ENCODE assay signal across 23 cellular contexts in the genomic region with DNA sequence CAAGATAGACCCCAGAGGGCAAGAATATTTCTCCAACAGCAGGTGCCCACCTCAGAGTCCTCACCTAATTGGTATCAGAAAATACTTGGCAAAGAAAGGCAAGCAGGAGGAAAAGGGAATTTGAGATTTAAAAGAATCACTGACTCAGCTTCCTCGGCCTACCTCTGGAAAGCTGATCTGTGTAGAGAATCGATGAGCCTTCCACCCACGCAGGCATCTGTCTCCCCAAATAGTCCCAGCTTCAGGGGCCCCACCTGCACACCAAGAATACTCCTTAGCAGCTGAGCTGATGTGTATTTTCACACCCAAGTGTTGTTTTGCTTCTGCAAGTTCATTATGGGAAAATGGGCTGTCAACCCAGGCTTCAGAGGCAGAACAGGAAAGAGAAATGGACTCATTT.
"Had no signal": no experiment of that assay in that cellular context is flagged by ENCODE, and none has a peak within 500 bp of the region (broad histone marks: within the 10 kb centered on the region; RNA-seq: fewer than 3 reads in every experiment).

No MANE protein-coding gene starts in this region.

- H3K9me3 ChIP-seq: gastroesophageal sphincter, heart right ventricle, lower lobe of right lung, neutrophil, pancreas, psoas muscle, thyroid gland had no signal

- H3K4me1 ChIP-seq: gastroesophageal sphincter, lower lobe of right lung, pancreas, psoas muscle, thyroid gland had no signal

- DNase-seq: activated effector memory CD4-positive, alpha-beta T cell treated with anti-CD3 and anti-CD28 coated beads, Interleukin-2, amount 50 U/mL, for 16 hours; activated naive CD4-positive, alpha-beta T cell treated with anti-CD3 and anti-CD28 coated beads, Interleukin-2, amount 50 U/mL, for 16 hours; activated naive CD8-positive, alpha-beta T cell treated with anti-CD3 and anti-CD28 coated beads, Interleukin-2, amount 50 U/mL, for 24 hours; activated T-cell treated with anti-CD3 and anti-CD28 coated beads for 4 hours; kidney; lower lobe of right lung; naive B cell; pancreas; psoas muscle; right cardiac atrium; stimulated activated CD4-positive, alpha-beta T cell treated with anti-CD3 and anti-CD28 coated beads, Interleukin-12 subunit alpha, Interleukin-12 subunit beta, amount 100 ng/mL, for 4 hours; stimulated activated CD4-positive, alpha-beta T cell treated with anti-CD3 and anti-CD28 coated beads, Interleukin-4, amount 100 ng/mL, for 4 hours; substantia nigra; T-cell; T-helper 9 cell; thyroid gland had no signal

- H3K27ac ChIP-seq: cardiac muscle cell, epithelial cell of prostate, gastroesophageal sphincter, heart right ventricle, lower lobe of right lung, neutrophil, pancreas, psoas muscle, thyroid gland had no signal

- H3K36me3 Mint-ChIP-seq: naive B cell, T-cell, WTC11 had no signal

- H3K4me1 Mint-ChIP-seq: activated naive CD8-positive, alpha-beta T cell treated with anti-CD3 and anti-CD28 coated beads, Interleukin-2, amount 50 U/mL, for 24 hours; naive B cell; T-cell had no signal

- ATAC-seq: activated naive CD8-positive, alpha-beta T cell treated with anti-CD3 and anti-CD28 coated beads, Interleukin-2, amount 50 U/mL, for 24 hours; gastroesophageal sphincter; heart right ventricle; lower lobe of right lung; pancreas; psoas muscle; right cardiac atrium; T-cell; WTC11 had no signal

- H3K27ac Mint-ChIP-seq: activated naive CD8-positive, alpha-beta T cell treated with anti-CD3 and anti-CD28 coated beads, Interleukin-2, amount 50 U/mL, for 24 hours; naive B cell; T-cell; WTC11 had no signal

- H3K36me3 ChIP-seq: cardiac muscle cell, gastroesophageal sphincter, heart right ventricle, lower lobe of right lung, neutrophil, pancreas, thyroid gland had no signal

- H3K27me3 ChIP-seq: cardiac muscle cell, neutrophil, pancreas, thyroid gland had no signal

- FAIRE-seq: kidney, pancreas had no signal

- H3K4me3 ChIP-seq: cardiac muscle cell, gastroesophageal sphincter, heart right ventricle, lower lobe of right lung, pancreas, psoas muscle, thyroid gland had no signal

- H3K9me3 Mint-ChIP-seq: activated naive CD8-positive, alpha-beta T cell treated with anti-CD3 and anti-CD28 coated beads, Interleukin-2, amount 50 U/mL, for 24 hours; stimulated activated naive CD8-positive, alpha-beta T cell treated with anti-CD3 and anti-CD28 coated beads, Interleukin-15, Interleukin-2, amounts not matched to agents 100 ng/mL and 50 ng/mL, for 24 hours; T-cell; WTC11 had no signal

- H3K4me3 Mint-ChIP-seq: activated naive CD8-positive, alpha-beta T cell treated with anti-CD3 and anti-CD28 coated beads, Interleukin-2, amount 50 U/mL, for 24 hours; naive B cell; stimulated activated naive CD8-positive, alpha-beta T cell treated with anti-CD3 and anti-CD28 coated beads, Interleukin-15, Interleukin-2, amounts not matched to agents 100 ng/mL and 50 ng/mL, for 24 hours; T-cell; WTC11 had no signal
